In the genomic region with DNA sequence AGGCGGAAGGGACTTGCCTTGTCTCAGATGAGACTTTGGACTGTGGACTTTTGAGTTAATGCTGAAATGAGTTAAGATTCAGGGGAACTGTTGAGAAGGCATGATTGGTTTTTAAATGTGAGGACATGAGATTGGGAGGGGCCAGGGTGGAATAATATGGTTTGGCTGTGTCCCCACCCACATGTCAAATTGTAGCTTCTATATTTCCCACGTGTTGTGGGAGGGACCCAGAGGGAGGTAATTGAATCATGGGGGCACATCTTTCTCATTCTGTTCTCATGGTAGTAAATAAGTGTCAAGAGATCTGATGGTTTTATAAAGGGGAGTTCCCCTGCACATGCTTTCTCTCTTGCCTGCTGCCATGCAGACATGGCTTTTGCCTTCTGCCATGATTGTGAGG, we compare ENCODE assay signal across 20 cellular contexts.
"Had no signal": no experiment of that assay in that cellular context is flagged by ENCODE, and none has a peak within 500 bp of the region (broad histone marks: within the 10 kb centered on the region; RNA-seq: fewer than 3 reads in every experiment).

No MANE protein-coding gene starts in this region.

- H3K36me3 ChIP-seq: SJSA1 had no signal

- H3K4me3 ChIP-seq: SJSA1, SK-N-MC had no signal

- DNase-seq: KBM-7, MV-4-11, NCI-H1048, NCI-H1105 treated with DMSO at 0.1 percent for 48 hours, NCI-H1417 treated with DMSO at 0.1 percent for 48 hours, NCI-H146, NCI-H1694 treated with DMSO at 0.1 percent for 48 hours, NCI-H1930, NCI-H2081, NCI-H2107, NCI-H2227 treated with DMSO at 0.1 percent for 48 hours, NCI-H524, NCI-H526 treated with DMSO at 0.1 percent for 48 hours, NCI-H748 treated with DMSO at 0.1 percent for 48 hours, Right ventricle myocardium superior, RPMI8226, SIG-M5 had no signal

- H3K9me3 ChIP-seq: SJSA1 had no signal

- H3K4me1 ChIP-seq: SJSA1 had no signal

- H3K27ac ChIP-seq: HL-60, SJSA1, SK-N-MC had no signal

- H3K27me3 ChIP-seq: SJSA1 had no signal
